In genomic region chr3:140463401-140463800, GRCh38 we compare ENCODE assay signal across 30 cellular contexts.
"Had no signal": no experiment of that assay in that cellular context is flagged by ENCODE, and none has a peak within 500 bp of the region (broad histone marks: within the 10 kb centered on the region; RNA-seq: fewer than 3 reads in every experiment).

No MANE protein-coding gene starts in this region.

- ATAC-seq: foreskin keratinocyte, gastroesophageal sphincter, left lobe of liver, lower lobe of right lung, pancreas, sciatic nerve had no signal

- H3K4me3 ChIP-seq: coronary artery, esophagus muscularis mucosa, gastroesophageal sphincter, heart right ventricle, lower lobe of right lung, pancreas, smooth muscle cell, testis, tibial artery, upper lobe of left lung had no signal

- H3K9me3 Mint-ChIP-seq: natural killer cell, neural crest cell had no signal

- FAIRE-seq: endothelial cell of umbilical vein, keratinocyte, pancreas, urothelium cell line had no signal

- H3K36me3 ChIP-seq: esophagus muscularis mucosa, gastroesophageal sphincter, heart right ventricle, lower lobe of right lung, neutrophil, pancreas, tibial artery, upper lobe of left lung had no signal

- H3K9me3 ChIP-seq: esophagus muscularis mucosa, gastroesophageal sphincter, heart right ventricle, lower lobe of right lung, neutrophil, pancreas, testis, tibial artery, upper lobe of left lung had no signal

- H3K4me1 ChIP-seq: foreskin keratinocyte, pancreas, tibial artery had no signal

- H3K4me2 ChIP-seq: smooth muscle cell had no signal

- DNase-seq: central memory CD4-positive, alpha-beta T cell; dermis blood vessel endothelial cell; effector memory CD4-positive, alpha-beta T cell; foreskin keratinocyte; heart right ventricle; hippocampal formation; lower lobe of right lung; natural killer cell; pancreas; retina; stimulated activated CD4-positive, alpha-beta T cell treated with anti-CD3 and anti-CD28 coated beads, Interleukin-12 subunit alpha, Interleukin-12 subunit beta, amount 100 ng/mL, for 4 hours; stimulated activated CD4-positive, alpha-beta T cell treated with anti-CD3 and anti-CD28 coated beads, Interleukin-1b, Interleukin-23, amount 100 ng/mL, for 48 hours; stimulated activated CD4-positive, alpha-beta T cell treated with anti-CD3 and anti-CD28 coated beads, Interleukin-4, amount 100 ng/mL, for 1 hour; stimulated activated CD8-positive, alpha-beta memory T cell treated with anti-CD3 and anti-CD28 coated beads, Interleukin-4, amount 100 ng/mL, for 48 hours; stimulated activated naive CD4-positive, alpha-beta T cell; substantia nigra; tibial artery; upper lobe of left lung had no signal

- H3K4me3 Mint-ChIP-seq: natural killer cell, neural crest cell had no signal

- H3K27me3 ChIP-seq: esophagus muscularis mucosa, gastroesophageal sphincter, heart right ventricle, neutrophil, pancreas, testis, tibial artery, upper lobe of left lung had no signal

- H3K27ac ChIP-seq: coronary artery, esophagus muscularis mucosa, foreskin keratinocyte, gastroesophageal sphincter, heart right ventricle, lower lobe of right lung, neutrophil, pancreas, tibial artery, upper lobe of left lung had no signal

- H3K36me3 Mint-ChIP-seq: natural killer cell had no signal
